Comparison of ENCODE assay signal across 1 cellular context in the genomic region with DNA sequence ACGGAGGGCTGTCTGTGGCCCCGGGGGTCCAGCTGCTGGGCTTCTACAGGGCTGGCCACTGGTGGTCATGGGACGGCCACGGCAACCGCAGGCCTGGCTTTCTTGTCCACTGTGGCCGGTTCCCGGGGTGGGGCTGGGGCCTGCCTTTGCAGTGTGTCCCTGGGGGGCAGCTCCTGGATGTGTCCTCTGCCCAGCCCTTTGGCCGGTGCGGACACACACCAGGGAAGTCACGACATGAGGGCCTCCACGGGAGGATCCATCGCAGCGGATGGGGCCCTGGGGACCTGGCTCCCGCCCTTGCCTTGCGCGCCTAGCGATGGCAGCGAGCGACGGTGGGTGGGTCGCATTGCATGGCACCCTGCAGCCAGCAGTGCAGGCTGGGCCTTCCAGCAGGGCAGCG.
A peak's percentile ranks its signal among the peaks of the same experiment; 100 is the strongest.
TF ChIP-seq lines count a peak whose summit lies in the region.

No MANE protein-coding gene starts in this region.

TF ChIP-seq in GM12891, 5 proteins besides CTCF, POLR2A, EP300 and RAD21:
- TF ChIP-seq POLR2AphosphoS5 (IDR thresholded peaks at IDR 0.05; ENCODE audit: low read depth, low read length) (0 out of 2 replicates have a peak, but pooled peaks have one; percentile 4), TAF1 (IDR thresholded peaks at IDR 0.05; ENCODE audit: low read depth, low read length) (no peak), PAX5 (IDR thresholded peaks at IDR 0.05; ENCODE audit: insufficient read depth, low read length, severe bottlenecking) (no peak), SPI1 (IDR thresholded peaks at IDR 0.05; ENCODE audit: low read depth, low read length) (no peak)
